Comparison of ENCODE assay signal across 18 cellular contexts in the genomic region with DNA sequence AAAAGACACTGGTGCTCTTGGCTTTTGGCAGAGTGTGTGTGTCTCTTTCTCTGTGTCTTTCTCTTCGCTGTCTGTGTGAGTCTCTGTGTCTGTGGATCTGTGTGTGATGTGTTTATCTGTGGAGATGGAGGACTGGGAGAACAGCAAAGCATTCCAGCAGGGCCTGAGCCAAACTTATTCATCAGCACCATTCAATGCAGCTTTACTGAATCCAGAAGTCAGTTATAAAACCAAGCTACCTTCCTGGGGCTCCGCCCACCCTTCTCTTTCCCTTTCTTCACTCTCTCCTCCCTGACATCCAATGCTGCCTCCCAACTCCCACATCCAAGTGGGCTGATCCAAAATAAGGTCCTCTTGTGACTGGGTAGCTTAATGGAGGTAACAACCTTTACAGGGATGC. TPM values are rescaled to one million over a fixed set of nuclear protein-coding genes. Genes with fewer than 3 reads are reported as not detected.
DNase-seq lines count a peak whose midpoint lies in the region; ATAC-seq, FAIRE-seq and TF ChIP-seq lines count a peak whose summit lies in the region.
"Had no signal": no experiment of that assay in that cellular context is flagged by ENCODE, and none has a peak within 500 bp of the region (broad histone marks: within the 10 kb centered on the region; RNA-seq: fewer than 3 reads in every experiment).

No MANE protein-coding gene starts in this region.

- H4K20me1 ChIP-seq in GM12878 (ENCODE audit: control insufficient read depth, insufficient read depth): no peaks in the 10 kb centered on the region
- peaks cover 34% of the 10 kb centered on the region for H4K20me1 ChIP-seq in smooth muscle cell (ENCODE audit: low read depth)

- H3K36me3 ChIP-seq in HUES6 (ENCODE audit: control insufficient read depth, insufficient read depth, low read length) (no peaks in the 10 kb centered on the region), GM12878 (ENCODE audit: control insufficient read depth in 2 of 2, insufficient read depth in 2 of 2, low read length in 1 of 2) (no peaks in the 10 kb centered on the region), sigmoid colon (no peaks in the 10 kb centered on the region), smooth muscle cell (ENCODE audit: low read depth) (no peaks in the 10 kb centered on the region)
- H3K36me3 ChIP-seq: BLaER1 treated with 17β-estradiol and CSF1 and Interleukin-3, amounts not matched to agents 10 nM and 100 nM; Peyer's patch; tibial artery had no signal

- H3K4me1 ChIP-seq in HUES6 (ENCODE audit: control insufficient read depth, insufficient read depth, low read length): peaks cover 54% of the 10 kb centered on the region
- H3K4me1 ChIP-seq in GM12878 (ENCODE audit: control insufficient read depth, insufficient read depth, low read length): peaks cover 5% of the 10 kb centered on the region
- peaks cover 3 to 36% (median 32%) of the 10 kb centered on the region in 4 donors for H3K4me1 ChIP-seq in sigmoid colon
- peaks cover 5% of the 10 kb centered on the region for H3K4me1 ChIP-seq in smooth muscle cell (ENCODE audit: low read depth)

- in situ Hi-C loops in GM12878 (cut with MboI): no loop called here

- BruUV-seq in GM12878 (replicated peaks; lab: Mats Ljungman, UMichigan): no TSS peak

- CTCF ChIA-PET in GM12878 (lab: Yijun Ruan, JAX): interaction anchor here (0.9 to 4.6 kb wide), 14 partner anchors 8 to 252 kb away, joined by 3 to 31 read pairs (median 4); no protein-coding TSS in a partner anchor

- TF ChIP-seq CTCF in GM12878 (IDR thresholded peaks at IDR 0.05 in 2 of 3, conservative IDR thresholded peaks at IDR 0.05 in 1 of 3; ENCODE audit: control insufficient read depth in 2 of 3, extremely low read depth in 1 of 3, insufficient read depth in 1 of 3, low read depth in 3 of 3, low read length in 3 of 3) (no peak), sigmoid colon (IDR thresholded peaks at IDR 0.05) (no peak), smooth muscle cell (IDR thresholded peaks at IDR 0.05; ENCODE audit: borderline replicate concordance, insufficient read depth, poor library complexity, severe bottlenecking) (no peak)

- no peak for TF ChIP-seq RAD21 in GM12878 (IDR thresholded peaks at IDR 0.05; ENCODE audit: insufficient read depth, low read depth, low read length)

- H3K27me3 ChIP-seq in HUES6 (ENCODE audit: control insufficient read depth, insufficient read depth, low read length) (peaks cover 3% of the 10 kb centered on the region), GM12878 (replicated peaks in 1 of 2; ENCODE audit: control insufficient read depth in 2 of 2, insufficient read depth in 2 of 2, low read length in 1 of 2) (no peaks in the 10 kb centered on the region), sigmoid colon (no peaks in the 10 kb centered on the region), smooth muscle cell (ENCODE audit: low read depth) (no peaks in the 10 kb centered on the region)
- H3K27me3 ChIP-seq: BLaER1 treated with 17β-estradiol and CSF1 and Interleukin-3, amounts not matched to agents 10 nM and 100 nM; Peyer's patch; tibial artery had no signal

- peak overlapping the region; percentile 16; the same call in 1 of the 2 replicates for H3K4me3 ChIP-seq in HUES6 (ENCODE audit: low read depth, low read length)
- H3K4me3 ChIP-seq in GM12878: no peak overlapping the region
- peak overlapping the region; percentile 25; the same call in 1 of the 2 replicates for H3K4me3 ChIP-seq in iPS-18c (ENCODE audit: insufficient read depth, low read depth, low read length)
- H3K4me3 ChIP-seq in sigmoid colon: no peak overlapping the region
- H3K4me3 ChIP-seq in smooth muscle cell: no peak overlapping the region
- H3K4me3 ChIP-seq: BLaER1 treated with 17β-estradiol and CSF1 and Interleukin-3, amounts not matched to agents 10 nM and 100 nM; Peyer's patch; tibial artery had no signal

- H3K9me3 ChIP-seq in HUES6 (ENCODE audit: control insufficient read depth, insufficient read depth, low read depth, low read length) (no peaks in the 10 kb centered on the region), GM12878 (replicated peaks; ENCODE audit: control insufficient read depth, insufficient read depth, low read length) (no peaks in the 10 kb centered on the region), iPS-18c (ENCODE audit: control insufficient read depth, insufficient read depth, low read length) (no peaks in the 10 kb centered on the region), sigmoid colon (no peaks in the 10 kb centered on the region), smooth muscle cell (replicated peaks; ENCODE audit: low read depth) (no peaks in the 10 kb centered on the region)
- H3K9me3 ChIP-seq: BLaER1 treated with 17β-estradiol and CSF1 and Interleukin-3, amounts not matched to agents 10 nM and 100 nM; Peyer's patch; tibial artery had no signal

- POLR2A ChIA-PET in GM12878 (lab: Charles Lee): interaction anchor here (1.4 kb wide), 1 partner anchor 15 kb away, joined by 6 read pairs; no protein-coding TSS in a partner anchor

- no peak for DNase-seq in GM12878 (ENCODE audit: low read depth, low spot score)
- no peak for DNase-seq in sigmoid colon
- no peak for DNase-seq in DMS53 (lab: John Stamatoyannopoulos, UW)
- DNase-seq in smooth muscle cell (lab: John Stamatoyannopoulos, UW; ENCODE audit: unreplicated experiment): no peak
- no peak for DNase-seq in dedifferentiated amniotic fluid mesenchymal stem cell (ENCODE audit: extremely low spot score)
- DNase-seq: activated gamma-delta T cell; DMS79; NCI-H2029 treated with DMSO at 0.1 percent for 48 hours; NCI-H524; Peyer's patch; stimulated activated CD4-positive, alpha-beta T cell treated with anti-CD3 and anti-CD28 coated beads, Interleukin-4, amount 100 ng/mL, for 1 hour; stimulated activated CD8-positive, alpha-beta memory T cell treated with anti-CD3 and anti-CD28 coated beads, Interleukin-4, amount 100 ng/mL, for 48 hours; tibial artery had no signal

- H3K4me2 ChIP-seq in GM12878 (ENCODE audit: control insufficient read depth, insufficient read depth) (peak overlapping the region; percentile 27; the same call in 1 of the 2 replicates), smooth muscle cell (no peak overlapping the region)

- RAD21 ChIA-PET in GM12878 (lab: Charles Lee; ENCODE audit: unreplicated experiment): interaction anchor here (0.9 to 3.4 kb wide), 12 partner anchors 15 to 359 kb away, joined by 3 to 14 read pairs (median 4); no protein-coding TSS in a partner anchor

- peaks cover 11% of the 10 kb centered on the region for H3F3A ChIP-seq in smooth muscle cell (ENCODE audit: low read depth)

- SMC1A ChIA-PET in GM12878 (lab: Charles Lee; ENCODE audit: uncharacterized antibody, unreplicated experiment): interaction anchor here (0.9 to 6.2 kb wide), 30 partner anchors 17 to 359 kb away, joined by 3 to 45 read pairs (median 5); no protein-coding TSS in a partner anchor

- TF ChIP-seq POLR2A in GM12878 (IDR thresholded peaks at IDR 0.05; ENCODE audit: low read depth, low read length) (no peak), sigmoid colon (IDR thresholded peaks at IDR 0.05) (no peak)

- no peak overlapping the region for H3K9ac ChIP-seq in HUES6 (ENCODE audit: low read length)
- no peak overlapping the region for H3K9ac ChIP-seq in GM12878 (ENCODE audit: control insufficient read depth, insufficient read depth, low read length)
- no peak overlapping the region for H3K9ac ChIP-seq in smooth muscle cell (ENCODE audit: low read depth)
- H3K9ac ChIP-seq: BLaER1 treated with 17β-estradiol and CSF1 and Interleukin-3, amounts not matched to agents 10 nM and 100 nM had no signal

- ATAC-seq in GM12878: no peak
- no peak for ATAC-seq in activated CD4-positive, CD25-positive, alpha-beta regulatory T cell treated with anti-CD3 and anti-CD28 coated beads, Interleukin-2, amount 50 U/mL, for 24 hours
- ATAC-seq: sciatic nerve had no signal

- intact Hi-C loops in GM12878 (cut with micrococcal nuclease; ENCODE audit: unreplicated experiment) (loop anchor here (5.0 kb wide), 1 partner anchor 258 kb away; no protein-coding TSS in a partner anchor), sigmoid colon (cut with DNase I) (no loop called here)

- no peak for TF ChIP-seq EP300 in GM12878 (IDR thresholded peaks at IDR 0.05; ENCODE audit: borderline replicate concordance in 1 of 2, control insufficient read depth in 1 of 2, low read depth in 2 of 2, low read length in 2 of 2)
- no peak for TF ChIP-seq EP300 in sigmoid colon (IDR thresholded peaks at IDR 0.05)

- H3K79me2 ChIP-seq in GM12878 (ENCODE audit: control insufficient read depth, insufficient read depth, low read length) (peaks cover 62% of the 10 kb centered on the region), smooth muscle cell (ENCODE audit: low read depth) (peaks cover 25% of the 10 kb centered on the region)

- H2AFZ ChIP-seq in GM12878 (ENCODE audit: control insufficient read depth, low read depth, low read length) (no peak overlapping the region), smooth muscle cell (ENCODE audit: low read depth) (no peak overlapping the region)

- no peak for FAIRE-seq in GM12878 (lab: Jason Lieb, UNC)

- H3K27ac ChIP-seq in HUES6 (ENCODE audit: low read depth, low read length): peak overlapping the region; percentile 67; the same call in 1 of the 2 replicates
- H3K27ac ChIP-seq in GM12878 (ENCODE audit: control insufficient read depth, insufficient read depth): no peak overlapping the region
- peak overlapping the region; percentile 4 to 99 (median 98) for H3K27ac ChIP-seq in sigmoid colon
- H3K27ac ChIP-seq in smooth muscle cell (ENCODE audit: low read depth): no peak overlapping the region
- H3K27ac ChIP-seq: BLaER1 treated with 17β-estradiol and CSF1 and Interleukin-3, amounts not matched to agents 10 nM and 100 nM; Peyer's patch; tibial artery had no signal

- WGBS in GM12878 (ENCODE audit: insufficient coverage, insufficient replicate concordance, low lambda C conversion rate, missing lambda C conversion rate): 91% methylated on average over 2 of the region's 2 CpGs
- 91 to 98% methylated on average over 2 of the region's 2 CpGs for WGBS in sigmoid colon, 2 donors
- WGBS in smooth muscle cell (ENCODE audit: low lambda C conversion rate): 89% methylated on average over 2 of the region's 2 CpGs

RNA-seq across cellular contexts. Expression of gene SGMS1, which starts 3.9 kb away (rescaled TPM):
- 31.1 and 32.6 TPM in 2 replicates for total RNA-seq in GM12878 (2013; cell fraction: nucleolus; rRNA removed)
- total RNA-seq in GM12878 (2014; rRNA removed) (6.3 and 7.4 TPM in 2 replicates), GM12878 (2014; rRNA removed; fragmentation: Illumina TruSeq; extraction: Trizol) (4.8 and 7.2 TPM in 2 replicates), GM12878 (2021) (3.6 and 5.0 TPM in 2 replicates), sigmoid colon (10 to 100 TPM; 55.7 to 81.3 (median 62.3) TPM), smooth muscle cell (14.3 and 20.6 TPM in 2 replicates)
- 7.3 TPM for polyA plus RNA-seq in GM12878 (2011; ENCODE audit: low read depth)
- polyA plus RNA-seq in GM12878 (2011; rRNA removed) (14.5 and 14.8 TPM in 2 replicates), GM12878 (2014; fragmentation: Illumina TruSeq; extraction: Trizol) (3.5 and 3.6 TPM in 2 replicates), GM12878 (2014; fragmentation: Nextera tagmentation; extraction: Ambion mirVana) (1 to 10 TPM; 1.4 to 1.7 TPM), GM12878 (2014; rRNA removed) (2.5 and 4.4 TPM in 2 replicates), GM12878 (2016; fragmentation: Nextera tagmentation; extraction: Ambion mirVana) (10 to 100 TPM; 10.7 to 11.7 TPM), sigmoid colon (1 to 10 TPM; 3.5 to 9.1 (median 3.6) TPM), smooth muscle cell (3.9 and 4.0 TPM in 2 replicates)
- 12.2 and 14.7 TPM in 2 replicates for polyA plus RNA-seq in GM12878 (2011; cell fraction: cytosol; rRNA removed)
- 14.2 and 16.5 TPM in 2 replicates for polyA plus RNA-seq in GM12878 (2011; cell fraction: nucleus; rRNA removed)
- 9.6 and 14.4 TPM in 2 replicates for polyA plus RNA-seq in GM12878 (2012)
- 20.7 and 31.1 TPM in 2 replicates for polyA minus RNA-seq in GM12878 (2011; rRNA and poly(A)+ RNA removed)
- polyA minus RNA-seq in GM12878 (2011; cell fraction: cytosol; rRNA and poly(A)+ RNA removed): 12.2 and 13.7 TPM in 2 replicates
- polyA minus RNA-seq in GM12878 (2011; cell fraction: nucleus; rRNA and poly(A)+ RNA removed): 50.1 and 107 TPM in 2 replicates

Comparison
In these comparisons a context has a peak if more than half of its experiments do, and no peak if none do; other contexts are left out.
1. H3K27ac ChIP-seq: peak in HUES6 (single experiment) and sigmoid colon (4 of 4); none in GM12878 (single experiment) and smooth muscle cell (single experiment).
2. H3K4me3 ChIP-seq: peak in HUES6 (single experiment) and iPS-18c (single experiment); none in GM12878 (single experiment), sigmoid colon (0 of 4) and smooth muscle cell (single experiment).